Comparison of ENCODE assay signal across 8 cellular contexts in genomic region chr5:100840364-100840763, GRCh38.
DNase-seq lines count a peak whose midpoint lies in the region; ATAC-seq and TF ChIP-seq lines count a peak whose summit lies in the region.

No MANE protein-coding gene starts in this region.

- no peaks in the 10 kb centered on the region for H3K9me3 ChIP-seq in Karpas-422 (ENCODE audit: low read length)
- no peaks in the 10 kb centered on the region for H3K9me3 ChIP-seq in subcutaneous abdominal adipose tissue (ENCODE audit: control insufficient read depth in 5 of 5, low read length in 5 of 5)
- no peaks in the 10 kb centered on the region for H3K9me3 ChIP-seq in adrenal gland (replicated peaks in 1 of 3)

- H4K20me1 ChIP-seq in Karpas-422 (ENCODE audit: insufficient read depth, low read depth, low read length) = no peaks in the 10 kb centered on the region

- no peak for TF ChIP-seq POLR2A in adrenal gland (IDR thresholded peaks at IDR 0.05)

- ATAC-seq in GM21529 (IDR thresholded peaks at IDR 0.05; ENCODE audit: unreplicated experiment) = peak; percentile 76

- peak; percentile 63 for DNase-seq in Karpas-422
- peak; percentile 32 for DNase-seq in astrocyte of the hippocampus (ENCODE audit: low read depth, low spot score)
- DNase-seq in NCI-H524 treated with DMSO at 0.1 percent for 48 hours (lab: John Stamatoyannopoulos, UW) = no peak
- no peak for DNase-seq in adrenal gland
- DNase-seq in NCI-H1105 (lab: John Stamatoyannopoulos, UW) = no peak

- no peaks in the 10 kb centered on the region for H3K79me2 ChIP-seq in Karpas-422 (ENCODE audit: low read length)

- intact Hi-C loops in adrenal gland (cut with DNase I) = no loop called here

- H3K9me2 ChIP-seq in Karpas-422 (replicated peaks; ENCODE audit: insufficient read depth, low read length) = no peaks in the 10 kb centered on the region

- peak overlapping the region; percentile 69 for H3K27ac ChIP-seq in Karpas-422 (ENCODE audit: low read length)
- peak overlapping the region; percentile 35 for H3K27ac ChIP-seq in subcutaneous abdominal adipose tissue (ENCODE audit: low read depth, low read length)
- H3K27ac ChIP-seq in adrenal gland = no peak overlapping the region

- peak overlapping the region; percentile 41 for H3K4me2 ChIP-seq in Karpas-422 (ENCODE audit: low read depth, low read length, poor library complexity, severe bottlenecking)

- peak; percentile 14 for TF ChIP-seq CTCF in GM12873 (IDR thresholded peaks at IDR 0.05; ENCODE audit: insufficient read depth, low read depth, low read length, missing control alignments)
- TF ChIP-seq CTCF in adrenal gland (IDR thresholded peaks at IDR 0.05) = no peak

- 55 to 74% (median 70%) methylated on average over 2 of the region's 2 CpGs for WGBS in adrenal gland, 4 donors

- no peaks in the 10 kb centered on the region for H3K27me3 ChIP-seq in Karpas-422 (ENCODE audit: low read length)
- no peaks in the 10 kb centered on the region for H3K27me3 ChIP-seq in subcutaneous abdominal adipose tissue (ENCODE audit: control insufficient read depth in 5 of 5, insufficient read depth in 4 of 5, low read length in 5 of 5)
- no peaks in the 10 kb centered on the region for H3K27me3 ChIP-seq in adrenal gland

- H2AFZ ChIP-seq in Karpas-422 (ENCODE audit: low read length) = 0 out of 2 replicates have a peak overlapping the region, but pooled peaks have one; percentile 34

- H3K9ac ChIP-seq in Karpas-422 (ENCODE audit: low read length) (0 out of 2 replicates have a peak overlapping the region, but pooled peaks have one; percentile 4), subcutaneous abdominal adipose tissue (ENCODE audit: low read length in 5 of 5) (no peak overlapping the region)

- H3K4me3 ChIP-seq in Karpas-422 (ENCODE audit: low read length) (no peak overlapping the region), subcutaneous abdominal adipose tissue (ENCODE audit: low read depth in 1 of 5, low read length in 5 of 5) (no peak overlapping the region), adrenal gland (no peak overlapping the region)

- H3K36me3 ChIP-seq in Karpas-422 (ENCODE audit: insufficient read depth, low read length) = no peaks in the 10 kb centered on the region
- H3K36me3 ChIP-seq in subcutaneous abdominal adipose tissue (ENCODE audit: control insufficient read depth in 5 of 5, insufficient read depth in 5 of 5, low read length in 5 of 5) = no peaks in the 10 kb centered on the region
- no peaks in the 10 kb centered on the region for H3K36me3 ChIP-seq in adrenal gland (replicated peaks in 1 of 2)

- H3K4me1 ChIP-seq in Karpas-422 (ENCODE audit: low read length) (peaks cover 65% of the 10 kb centered on the region), subcutaneous abdominal adipose tissue (ENCODE audit: control insufficient read depth in 5 of 5, insufficient read depth in 5 of 5, low read length in 5 of 5) (peaks cover 0 to 15% (median 0%) of the 10 kb centered on the region in 5 donors), adrenal gland (replicated peaks in 1 of 2) (no peaks in the 10 kb centered on the region)

Comparison
In these comparisons a context has a peak if more than half of its experiments do, and no peak if none do; other contexts are left out.
1. DNase-seq: peak in Karpas-422 (single experiment) and astrocyte of the hippocampus (single experiment); none in NCI-H524 treated with DMSO at 0.1 percent for 48 hours (single experiment), adrenal gland (0 of 7) and NCI-H1105 (single experiment).
2. H3K27ac ChIP-seq: peak in Karpas-422 (single experiment) and subcutaneous abdominal adipose tissue (single experiment); none in adrenal gland (0 of 5).